ENCODE assay signal across 21 cellular contexts in genomic region chr11:133833101-133833898, GRCh38. TPM values are rescaled to one million over a fixed set of nuclear protein-coding genes. Genes with fewer than 3 reads are reported as not detected.
DNase-seq lines count a peak whose midpoint lies in the region; ATAC-seq and TF ChIP-seq lines count a peak whose summit lies in the region.
"Had no signal": no experiment of that assay in that cellular context is flagged by ENCODE, and none has a peak within 500 bp of the region (broad histone marks: within the 10 kb centered on the region; RNA-seq: fewer than 3 reads in every experiment).

No MANE protein-coding gene starts in this region.

- DNase-seq in DMS 273 (lab: John Stamatoyannopoulos, UW; ENCODE audit: unreplicated experiment) (peak; percentile 71), DMS 273 treated with DMSO at 0.1 percent for 48 hours (lab: John Stamatoyannopoulos, UW) (no peak), islet precursor cell (peak; percentile 42), MCF 10A (ENCODE audit: unreplicated experiment) (no peak), 8988T (no peak)
- no peak for DNase-seq in stimulated activated naive CD8-positive, alpha-beta T cell treated with anti-CD3 and anti-CD28 coated beads, Interleukin-15, amount 100 ng/mL, for 72 hours
- DNase-seq in stimulated activated naive CD8-positive, alpha-beta T cell treated with anti-CD3 and anti-CD28 coated beads, Interleukin-15, Interleukin-2, amounts not matched to agents 100 U/mL and 50 U/mL, for 24 hours, result no peak
- DNase-seq: activated CD4-positive, alpha-beta memory T cell treated with anti-CD3 and anti-CD28 coated beads, Interleukin-2, amount 10 ng/mL, durations not matched to agents 7 days and 5 days; foreskin keratinocyte; GDM1; H9; left lung; NCI-H146; NCI-H774; stimulated activated CD4-positive, alpha-beta T cell treated with anti-CD3 and anti-CD28 coated beads, Interleukin-2, amount 100 ng/mL, for 48 hours; stimulated activated CD8-positive, alpha-beta memory T cell treated with anti-CD3 and anti-CD28 coated beads, Interleukin-4, amount 100 ng/mL, for 48 hours had no signal

- H3K27me3 Mint-ChIP-seq in stimulated activated naive CD8-positive, alpha-beta T cell treated with anti-CD3 and anti-CD28 coated beads, Interleukin-15, amount 100 ng/mL, for 72 hours, result peaks cover 40% of the 10 kb centered on the region
- peaks cover 12% of the 10 kb centered on the region for H3K27me3 Mint-ChIP-seq in MCF 10A (ENCODE audit: insufficient read depth, unreplicated experiment)
- H3K27me3 Mint-ChIP-seq: activated CD4-positive, alpha-beta memory T cell treated with anti-CD3 and anti-CD28 coated beads, Interleukin-2, amount 10 ng/mL, durations not matched to agents 7 days and 5 days had no signal

- POLR2A ChIA-PET in MCF 10A (lab: Yijun Ruan, JAX), result no interaction called here

- no peak overlapping the region for H3K4me3 Mint-ChIP-seq in stimulated activated naive CD8-positive, alpha-beta T cell treated with anti-CD3 and anti-CD28 coated beads, Interleukin-15, amount 100 ng/mL, for 72 hours
- no peak overlapping the region for H3K4me3 Mint-ChIP-seq in MCF 10A (ENCODE audit: unreplicated experiment)
- H3K4me3 Mint-ChIP-seq: activated CD4-positive, alpha-beta memory T cell treated with anti-CD3 and anti-CD28 coated beads, Interleukin-2, amount 10 ng/mL, durations not matched to agents 7 days and 5 days; activated T-helper 17 cell treated with anti-CD3 and anti-CD28 coated beads, Interleukin-2, amount 50 U/mL, for 72 hours; H9; type B pancreatic cell had no signal

- peak; percentile 69 for ATAC-seq in stimulated activated naive CD8-positive, alpha-beta T cell treated with anti-CD3 and anti-CD28 coated beads, Interleukin-15, amount 100 ng/mL, for 72 hours
- ATAC-seq in stimulated activated naive CD8-positive, alpha-beta T cell treated with anti-CD3 and anti-CD28 coated beads, Interleukin-15, Interleukin-2, amounts not matched to agents 100 U/mL and 50 U/mL, for 24 hours, result no peak
- no peak for ATAC-seq in GM21423 (IDR thresholded peaks at IDR 0.05; ENCODE audit: unreplicated experiment)
- ATAC-seq: activated T-helper 17 cell treated with anti-CD3 and anti-CD28 coated beads, Interleukin-2, amount 50 U/mL, for 72 hours; foreskin keratinocyte; left lung had no signal

- H3K27ac Mint-ChIP-seq in stimulated activated naive CD8-positive, alpha-beta T cell treated with anti-CD3 and anti-CD28 coated beads, Interleukin-15, amount 100 ng/mL, for 72 hours, result no peak overlapping the region
- no peak overlapping the region for H3K27ac Mint-ChIP-seq in MCF 10A (ENCODE audit: low read depth, unreplicated experiment)
- H3K27ac Mint-ChIP-seq: activated CD4-positive, alpha-beta memory T cell treated with anti-CD3 and anti-CD28 coated beads, Interleukin-2, amount 10 ng/mL, durations not matched to agents 7 days and 5 days; activated T-helper 17 cell treated with anti-CD3 and anti-CD28 coated beads, Interleukin-2, amount 50 U/mL, for 72 hours; type B pancreatic cell had no signal

- CTCF ChIA-PET in MCF 10A (lab: Yijun Ruan, JAX), result interaction anchor here (0.6 to 5.8 kb wide), 7 partner anchors 14 to 759 kb away, joined by 3 to 111 read pairs (median 21); no protein-coding TSS in a partner anchor

- no TSS peak for BruUV-seq in MCF 10A (replicated peaks; lab: Mats Ljungman, UMichigan)

- intact Hi-C loops in MCF 10A (cut with micrococcal nuclease), result no loop called here

- H3K4me1 Mint-ChIP-seq in stimulated activated naive CD8-positive, alpha-beta T cell treated with anti-CD3 and anti-CD28 coated beads, Interleukin-15, amount 100 ng/mL, for 72 hours, result peaks cover 28% of the 10 kb centered on the region
- H3K4me1 Mint-ChIP-seq in MCF 10A (ENCODE audit: insufficient read depth, unreplicated experiment), result no peaks in the 10 kb centered on the region
- H3K4me1 Mint-ChIP-seq: activated T-helper 17 cell treated with anti-CD3 and anti-CD28 coated beads, Interleukin-2, amount 50 U/mL, for 72 hours had no signal

- TF ChIP-seq CTCF in MCF 10A (IDR thresholded peaks at IDR 0.05; ENCODE audit: unreplicated experiment), result no peak

- no peaks in the 10 kb centered on the region for H3K36me3 Mint-ChIP-seq in MCF 10A (ENCODE audit: insufficient read depth, unreplicated experiment)
- H3K36me3 Mint-ChIP-seq: type B pancreatic cell had no signal

- no peaks in the 10 kb centered on the region for H3K9me3 Mint-ChIP-seq in stimulated activated naive CD8-positive, alpha-beta T cell treated with anti-CD3 and anti-CD28 coated beads, Interleukin-15, amount 100 ng/mL, for 72 hours
- H3K9me3 Mint-ChIP-seq in MCF 10A (ENCODE audit: unreplicated experiment), result no peaks in the 10 kb centered on the region
- H3K9me3 Mint-ChIP-seq: activated CD4-positive, alpha-beta memory T cell treated with anti-CD3 and anti-CD28 coated beads, Interleukin-2, amount 10 ng/mL, durations not matched to agents 7 days and 5 days; activated T-helper 17 cell treated with anti-CD3 and anti-CD28 coated beads, Interleukin-2, amount 50 U/mL, for 72 hours; type B pancreatic cell had no signal

RNA-seq across cellular contexts. Expression of gene SPATA19, which starts 12.0 kb away (rescaled TPM):
- total RNA-seq in MCF 10A (2022), result not detected in 2 replicates
- total RNA-seq: activated CD4-positive, alpha-beta memory T cell treated with anti-CD3 and anti-CD28 coated beads, Interleukin-2, amount 10 ng/mL, durations not matched to agents 7 days and 5 days; activated T-helper 17 cell treated with anti-CD3 and anti-CD28 coated beads, Interleukin-2, amount 50 U/mL, for 72 hours; endothelial cell of umbilical vein; foreskin keratinocyte; H9; left lung; omental fat pad had no signal

Comparison
In these comparisons a context has a peak if more than half of its experiments do, and no peak if none do; other contexts are left out.
1. DNase-seq: peak in DMS 273 (single experiment) and islet precursor cell (single experiment); none in DMS 273 treated with DMSO at 0.1 percent for 48 hours (single experiment), stimulated activated naive CD8-positive, alpha-beta T cell treated with anti-CD3 and anti-CD28 coated beads, Interleukin-15, amount 100 ng/mL, for 72 hours (0 of 2), stimulated activated naive CD8-positive, alpha-beta T cell treated with anti-CD3 and anti-CD28 coated beads, Interleukin-15, Interleukin-2, amounts not matched to agents 100 U/mL and 50 U/mL, for 24 hours (single experiment), MCF 10A (single experiment) and 8988T (single experiment).